Comparison of ENCODE assay signal across 19 cellular contexts in the genomic region with DNA sequence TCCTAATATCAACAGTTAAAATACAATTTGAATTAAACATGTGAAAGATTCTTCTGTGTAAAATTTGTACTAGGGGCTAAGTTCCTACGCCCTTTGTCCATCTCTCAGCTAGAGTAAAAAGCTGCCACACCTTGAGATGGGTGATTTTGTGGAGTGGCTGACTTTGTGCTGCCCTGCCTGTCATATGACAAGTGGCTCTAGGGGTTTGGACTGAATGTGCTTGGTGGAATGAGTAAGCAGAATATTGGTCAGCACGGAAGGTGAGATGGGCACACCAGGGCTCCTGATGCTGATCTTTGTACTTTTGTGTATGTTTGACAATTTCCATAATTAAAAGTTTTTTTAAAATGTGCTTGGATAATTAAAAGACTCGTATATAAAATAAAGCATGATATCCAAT.
DNase-seq lines count a peak whose midpoint lies in the region; ATAC-seq and TF ChIP-seq lines count a peak whose summit lies in the region.
"Had no signal": no experiment of that assay in that cellular context is flagged by ENCODE, and none has a peak within 500 bp of the region (broad histone marks: within the 10 kb centered on the region; RNA-seq: fewer than 3 reads in every experiment).

No MANE protein-coding gene starts in this region.

- DNase-seq in DMS53 (lab: John Stamatoyannopoulos, UW), result peak; percentile 26
- DNase-seq in DMS53 treated with DMSO at 0.1 percent for 48 hours (lab: John Stamatoyannopoulos, UW; ENCODE audit: unreplicated experiment), result no peak
- DNase-seq in RWPE2 (ENCODE audit: low spot score), result no peak
- peak; percentile 30 for DNase-seq in kidney tubule cell (ENCODE audit: low spot score)
- peak; percentile 54 for DNase-seq in renal cortical epithelial cell (ENCODE audit: low read depth)
- DNase-seq in NCI-H2196 (lab: John Stamatoyannopoulos, UW; ENCODE audit: unreplicated experiment), result no peak
- no peak for DNase-seq in activated naive CD4-positive, alpha-beta T cell treated with anti-CD3 and anti-CD28 coated beads, Interleukin-2, amount 50 U/mL, for 16 hours
- DNase-seq: activated CD4-positive, alpha-beta memory T cell treated with anti-CD3 and anti-CD28 coated beads for 36 hours; activated naive CD8-positive, alpha-beta T cell treated with anti-CD3 and anti-CD28 coated beads, Interleukin-2, amount 10 ng/mL, durations not matched to agents 7 days and 5 days; activated T-cell treated with anti-CD3 and anti-CD28 coated beads, Interleukin-2, amount 50 U/mL, for 24 hours; BE2C; GF-D8; naive thymus-derived CD4-positive, alpha-beta T cell; NCI-H1436; NCI-H2171 treated with DMSO at 0.1 percent for 48 hours; testis had no signal

- no peaks in the 10 kb centered on the region for H3K36me3 ChIP-seq in RWPE2 (ENCODE audit: low read depth)
- H3K36me3 ChIP-seq: BE2C had no signal

- peak overlapping the region; percentile 98 for H3K27ac ChIP-seq in RWPE2 (ENCODE audit: poor library complexity, severe bottlenecking)
- H3K27ac ChIP-seq: 22Rv1, testis had no signal

- no peaks in the 10 kb centered on the region for H3K27me3 ChIP-seq in RWPE2 (ENCODE audit: insufficient read depth, poor library complexity, severe bottlenecking)
- H3K27me3 ChIP-seq: BE2C, testis had no signal

- peaks cover 6% of the 10 kb centered on the region for H3K9me3 ChIP-seq in RWPE2 (ENCODE audit: severe bottlenecking)
- H3K9me3 ChIP-seq: BE2C, testis had no signal

- ATAC-seq in RWPE2 (ENCODE audit: low read depth) (no peak), HG03139 (IDR thresholded peaks at IDR 0.05; ENCODE audit: unreplicated experiment) (no peak)
- ATAC-seq: naive thymus-derived CD4-positive, alpha-beta T cell had no signal

- no peak overlapping the region for H3K4me3 ChIP-seq in RWPE2 (ENCODE audit: severe bottlenecking)
- H3K4me3 ChIP-seq: smooth muscle cell, testis had no signal

- H3K4me1 ChIP-seq in RWPE2 (ENCODE audit: insufficient read depth, poor library complexity, severe bottlenecking), result peaks cover 19% of the 10 kb centered on the region
- H3K4me1 ChIP-seq: BE2C, testis had no signal

- TF ChIP-seq CTCF in RWPE2 (IDR thresholded peaks at IDR 0.05; ENCODE audit: poor library complexity, severe bottlenecking), result no peak

Comparison
In these comparisons a context has a peak if more than half of its experiments do, and no peak if none do; other contexts are left out.
1. DNase-seq: peak in DMS53 (single experiment), kidney tubule cell (single experiment) and renal cortical epithelial cell (single experiment); none in DMS53 treated with DMSO at 0.1 percent for 48 hours (single experiment), RWPE2 (single experiment), NCI-H2196 (single experiment) and activated naive CD4-positive, alpha-beta T cell treated with anti-CD3 and anti-CD28 coated beads, Interleukin-2, amount 50 U/mL, for 16 hours (single experiment).